ENCODE assay signal across 15 cellular contexts in the genomic region with DNA sequence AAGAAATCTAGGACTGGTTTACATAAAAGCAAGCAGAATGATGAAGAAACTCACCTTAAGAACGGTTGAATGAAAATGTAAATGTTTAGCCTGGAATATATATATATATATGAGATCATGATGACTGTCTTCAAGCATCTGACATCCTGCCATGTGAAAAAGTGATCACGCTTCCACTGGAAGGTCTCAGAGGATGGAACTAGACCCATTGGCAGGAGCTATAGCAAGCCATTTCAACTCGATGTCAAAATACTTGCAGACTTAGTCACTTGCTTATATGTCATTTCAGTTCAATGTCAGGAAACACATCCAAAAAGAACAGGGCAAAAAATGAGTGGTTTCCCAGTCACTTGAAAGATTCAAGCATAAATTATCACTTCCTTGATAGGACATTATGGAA.
"Had no signal": no experiment of that assay in that cellular context is flagged by ENCODE, and none has a peak within 500 bp of the region (broad histone marks: within the 10 kb centered on the region; RNA-seq: fewer than 3 reads in every experiment).

No MANE protein-coding gene starts in this region.

- DNase-seq: activated CD4-positive, alpha-beta memory T cell treated with anti-CD3 and anti-CD28 coated beads for 36 hours; activated gamma-delta T cell treated with Interleukin-2 at 50 U/mL for 16 hours; activated naive CD8-positive, alpha-beta T cell treated with anti-CD3 and anti-CD28 coated beads, Interleukin-2, amount 10 ng/mL, durations not matched to agents 7 days and 5 days; activated T-cell treated with anti-CD3 and anti-CD28 coated beads, Interleukin-2, amount 50 U/mL, for 48 hours; aorta; colonic mucosa; effector CD8-positive, alpha-beta T cell; glutamatergic neuron; mucosa of descending colon; naive thymus-derived CD8-positive, alpha-beta T cell; transverse colon had no signal

- H3K27me3 Mint-ChIP-seq: activated CD4-positive, alpha-beta memory T cell treated with anti-CD3 and anti-CD28 coated beads for 36 hours; activated naive CD8-positive, alpha-beta T cell treated with anti-CD3 and anti-CD28 coated beads, Interleukin-2, amount 10 ng/mL, durations not matched to agents 7 days and 5 days; naive thymus-derived CD8-positive, alpha-beta T cell; stimulated activated memory B cell treated with anti-CD40 and anti-IgM and Interleukin-4, amounts not matched to agents 10 μg/mL and 1 μg/mL and 100 μg/mL, for 72 hours had no signal

- H3K4me1 ChIP-seq: colonic mucosa, right atrium auricular region, transverse colon had no signal

- H3K9me3 ChIP-seq: colonic mucosa, mucosa of descending colon, neutrophil, transverse colon had no signal

- H3K4me3 ChIP-seq: colonic mucosa, mucosa of descending colon, right atrium auricular region, smooth muscle cell, transverse colon had no signal

- H3K4me1 Mint-ChIP-seq: naive thymus-derived CD8-positive, alpha-beta T cell had no signal

- H3K4me2 ChIP-seq: smooth muscle cell had no signal

- H3K27ac ChIP-seq: colonic mucosa, neutrophil, right atrium auricular region, transverse colon had no signal

- H3K4me3 Mint-ChIP-seq: activated CD4-positive, alpha-beta memory T cell treated with anti-CD3 and anti-CD28 coated beads for 36 hours; activated naive CD8-positive, alpha-beta T cell treated with anti-CD3 and anti-CD28 coated beads, Interleukin-2, amount 10 ng/mL, durations not matched to agents 7 days and 5 days; naive thymus-derived CD8-positive, alpha-beta T cell; stimulated activated memory B cell treated with anti-CD40 and anti-IgM and Interleukin-4, amounts not matched to agents 10 μg/mL and 1 μg/mL and 100 μg/mL, for 72 hours had no signal

- H3K27me3 ChIP-seq: colonic mucosa, neutrophil, right atrium auricular region, transverse colon had no signal

- H3K9me3 Mint-ChIP-seq: activated CD4-positive, alpha-beta memory T cell treated with anti-CD3 and anti-CD28 coated beads for 36 hours; activated naive CD8-positive, alpha-beta T cell treated with anti-CD3 and anti-CD28 coated beads, Interleukin-2, amount 10 ng/mL, durations not matched to agents 7 days and 5 days; stimulated activated memory B cell treated with anti-CD40 and anti-IgM and Interleukin-4, amounts not matched to agents 10 μg/mL and 1 μg/mL and 100 μg/mL, for 72 hours had no signal

- H3K36me3 ChIP-seq: neutrophil, transverse colon had no signal

- H3K27ac Mint-ChIP-seq: activated CD4-positive, alpha-beta memory T cell treated with anti-CD3 and anti-CD28 coated beads for 36 hours; activated naive CD8-positive, alpha-beta T cell treated with anti-CD3 and anti-CD28 coated beads, Interleukin-2, amount 10 ng/mL, durations not matched to agents 7 days and 5 days; naive thymus-derived CD8-positive, alpha-beta T cell; stimulated activated memory B cell treated with anti-CD40 and anti-IgM and Interleukin-4, amounts not matched to agents 10 μg/mL and 1 μg/mL and 100 μg/mL, for 72 hours had no signal
